Comparison of ENCODE assay signal across 8 cellular contexts in genomic region chr22:40043086-40043485, GRCh38. TPM values are rescaled to one million over a fixed set of nuclear protein-coding genes. Genes with fewer than 3 reads are reported as not detected.
DNase-seq lines count a peak whose midpoint lies in the region; ATAC-seq lines count a peak whose summit lies in the region.

No MANE protein-coding gene starts in this region.

- CTCF ChIA-PET in activated CD8-positive, alpha-beta memory T cell treated with anti-CD3 and anti-CD28 coated beads, Interleukin-2, amount 10 ng/mL, durations not matched to agents 7 days and 5 days (lab: Charles Lee), result interaction anchor here (1.4 to 2.3 kb wide), 8 partner anchors 8 to 514 kb away, joined by 3 to 30 read pairs (median 8); partner anchors contain the start of gene ADSL

- H3K4me3 Mint-ChIP-seq in activated CD8-positive, alpha-beta memory T cell treated with anti-CD3 and anti-CD28 coated beads, Interleukin-2, amount 10 ng/mL, durations not matched to agents 7 days and 5 days, result peak overlapping the region; percentile 27
- H3K4me3 Mint-ChIP-seq in activated T-helper 1 cell treated with anti-CD3 and anti-CD28 coated beads, Interleukin-12 subunit alpha, Interleukin-12 subunit beta, Interleukin-2, Interleukin-4 antibody, amounts not matched to agents 30 ng/mL and 10 ng/mL and 1 ng/mL, durations not matched to agents 14 hours and 24 hours and 36 hours, result peak overlapping the region; percentile 90

- H3K36me3 ChIP-seq in thymus (ENCODE audit: control insufficient read depth, insufficient read depth), result no peaks in the 10 kb centered on the region

- intact Hi-C loops in activated T-helper 1 cell treated with anti-CD3 and anti-CD28 coated beads, Interleukin-12 subunit alpha, Interleukin-12 subunit beta, Interleukin-2, Interleukin-4 antibody, amounts not matched to agents 30 ng/mL and 10 ng/mL and 1 ng/mL, durations not matched to agents 14 hours and 24 hours and 36 hours (cut with micrococcal nuclease), result loop anchor here (10.0 kb wide), 1 partner anchor 592 kb away; the partner anchor contains the start of gene MRTFA

- peaks cover 16% of the 10 kb centered on the region for H3K27me3 Mint-ChIP-seq in activated CD8-positive, alpha-beta memory T cell treated with anti-CD3 and anti-CD28 coated beads, Interleukin-2, amount 10 ng/mL, durations not matched to agents 7 days and 5 days
- peaks cover 7% of the 10 kb centered on the region for H3K27me3 Mint-ChIP-seq in activated T-helper 1 cell treated with anti-CD3 and anti-CD28 coated beads, Interleukin-12 subunit alpha, Interleukin-12 subunit beta, Interleukin-2, Interleukin-4 antibody, amounts not matched to agents 30 ng/mL and 10 ng/mL and 1 ng/mL, durations not matched to agents 14 hours and 24 hours and 36 hours (ENCODE audit: insufficient read depth)

- H3K27me3 ChIP-seq in thymus (ENCODE audit: control insufficient read depth, insufficient read depth), result no peaks in the 10 kb centered on the region

- 93% methylated on average over 8 of the region's 8 CpGs for WGBS in thymus

- no peak overlapping the region for H3K4me3 ChIP-seq in thymus (ENCODE audit: low read length)

- H3K9me3 ChIP-seq in thymus (ENCODE audit: control insufficient read depth), result no peaks in the 10 kb centered on the region

- peaks cover 32% of the 10 kb centered on the region for H3K4me1 Mint-ChIP-seq in activated CD8-positive, alpha-beta memory T cell treated with anti-CD3 and anti-CD28 coated beads, Interleukin-2, amount 10 ng/mL, durations not matched to agents 7 days and 5 days
- H3K4me1 Mint-ChIP-seq in activated T-helper 1 cell treated with anti-CD3 and anti-CD28 coated beads, Interleukin-12 subunit alpha, Interleukin-12 subunit beta, Interleukin-2, Interleukin-4 antibody, amounts not matched to agents 30 ng/mL and 10 ng/mL and 1 ng/mL, durations not matched to agents 14 hours and 24 hours and 36 hours (ENCODE audit: low read depth), result peaks cover 17% of the 10 kb centered on the region

- H3K36me3 Mint-ChIP-seq in activated CD8-positive, alpha-beta memory T cell treated with anti-CD3 and anti-CD28 coated beads, Interleukin-2, amount 10 ng/mL, durations not matched to agents 7 days and 5 days, result no peaks in the 10 kb centered on the region
- no peaks in the 10 kb centered on the region for H3K36me3 Mint-ChIP-seq in activated T-helper 1 cell treated with anti-CD3 and anti-CD28 coated beads, Interleukin-12 subunit alpha, Interleukin-12 subunit beta, Interleukin-2, Interleukin-4 antibody, amounts not matched to agents 30 ng/mL and 10 ng/mL and 1 ng/mL, durations not matched to agents 14 hours and 24 hours and 36 hours (ENCODE audit: low read depth)

- H3K27ac ChIP-seq in thymus (ENCODE audit: low read depth), result peak overlapping the region; percentile 36

- H3K4me1 ChIP-seq in thymus (ENCODE audit: control insufficient read depth, insufficient read depth, low read length), result peaks cover 20% of the 10 kb centered on the region

- H3K9me3 Mint-ChIP-seq in activated CD8-positive, alpha-beta memory T cell treated with anti-CD3 and anti-CD28 coated beads, Interleukin-2, amount 10 ng/mL, durations not matched to agents 7 days and 5 days (ENCODE audit: low read depth), result no peaks in the 10 kb centered on the region
- H3K9me3 Mint-ChIP-seq in activated T-helper 1 cell treated with anti-CD3 and anti-CD28 coated beads, Interleukin-12 subunit alpha, Interleukin-12 subunit beta, Interleukin-2, Interleukin-4 antibody, amounts not matched to agents 30 ng/mL and 10 ng/mL and 1 ng/mL, durations not matched to agents 14 hours and 24 hours and 36 hours, result no peaks in the 10 kb centered on the region

- H3K27ac Mint-ChIP-seq in activated CD8-positive, alpha-beta memory T cell treated with anti-CD3 and anti-CD28 coated beads, Interleukin-2, amount 10 ng/mL, durations not matched to agents 7 days and 5 days, result peak overlapping the region; percentile 97
- H3K27ac Mint-ChIP-seq in activated T-helper 1 cell treated with anti-CD3 and anti-CD28 coated beads, Interleukin-12 subunit alpha, Interleukin-12 subunit beta, Interleukin-2, Interleukin-4 antibody, amounts not matched to agents 30 ng/mL and 10 ng/mL and 1 ng/mL, durations not matched to agents 14 hours and 24 hours and 36 hours, result peak overlapping the region; percentile 40

- DNase-seq in activated CD8-positive, alpha-beta memory T cell treated with anti-CD3 and anti-CD28 coated beads, Interleukin-2, amount 10 ng/mL, durations not matched to agents 7 days and 5 days, result no peak
- DNase-seq in activated CD8-positive, alpha-beta memory T cell treated with anti-CD3 and anti-CD28 coated beads, Interleukin-2, amount 50 U/mL, for 48 hours, result no peak
- DNase-seq in activated T-helper 1 cell treated with anti-CD3 and anti-CD28 coated beads, Interleukin-12 subunit alpha, Interleukin-12 subunit beta, Interleukin-2, Interleukin-4 antibody, amounts not matched to agents 30 ng/mL and 10 ng/mL and 1 ng/mL, durations not matched to agents 14 hours and 24 hours and 36 hours (ENCODE audit: low spot score), result no peak
- DNase-seq in left lobe of liver (ENCODE audit: low spot score), result peak; percentile 66
- DNase-seq in stimulated activated naive CD4-positive, alpha-beta T cell treated with Interleukin-2 at 50 U/mL for 16 hours (lab: John Stamatoyannopoulos, UW), result no peak
- no peak for DNase-seq in activated CD4-positive, CD25-positive, alpha-beta regulatory T cell treated with anti-CD3 and anti-CD28 coated beads, Interleukin-2, amount 50 U/mL, for 72 hours
- no peak for DNase-seq in effector CD4-positive, alpha-beta T cell

- ATAC-seq in activated CD8-positive, alpha-beta memory T cell treated with anti-CD3 and anti-CD28 coated beads, Interleukin-2, amount 10 ng/mL, durations not matched to agents 7 days and 5 days, result no peak
- peak; percentile 5 for ATAC-seq in left lobe of liver

RNA-seq across cellular contexts. Expression of gene FAM83F, which starts 48.3 kb away (rescaled TPM):
- not detected for total RNA-seq in activated CD8-positive, alpha-beta memory T cell treated with anti-CD3 and anti-CD28 coated beads, Interleukin-2, amount 10 ng/mL, durations not matched to agents 7 days and 5 days
- total RNA-seq in activated T-helper 1 cell treated with anti-CD3 and anti-CD28 coated beads, Interleukin-12 subunit alpha, Interleukin-12 subunit beta, Interleukin-2, Interleukin-4 antibody, amounts not matched to agents 30 ng/mL and 10 ng/mL and 1 ng/mL, durations not matched to agents 14 hours and 24 hours and 36 hours, result 0.05 and 0.39 TPM in 2 replicates
- total RNA-seq in left lobe of liver, result 6.6 TPM
- 2.0 TPM for polyA plus RNA-seq in thymus
